ENCODE assay signal across 8 cellular contexts in the genomic region with DNA sequence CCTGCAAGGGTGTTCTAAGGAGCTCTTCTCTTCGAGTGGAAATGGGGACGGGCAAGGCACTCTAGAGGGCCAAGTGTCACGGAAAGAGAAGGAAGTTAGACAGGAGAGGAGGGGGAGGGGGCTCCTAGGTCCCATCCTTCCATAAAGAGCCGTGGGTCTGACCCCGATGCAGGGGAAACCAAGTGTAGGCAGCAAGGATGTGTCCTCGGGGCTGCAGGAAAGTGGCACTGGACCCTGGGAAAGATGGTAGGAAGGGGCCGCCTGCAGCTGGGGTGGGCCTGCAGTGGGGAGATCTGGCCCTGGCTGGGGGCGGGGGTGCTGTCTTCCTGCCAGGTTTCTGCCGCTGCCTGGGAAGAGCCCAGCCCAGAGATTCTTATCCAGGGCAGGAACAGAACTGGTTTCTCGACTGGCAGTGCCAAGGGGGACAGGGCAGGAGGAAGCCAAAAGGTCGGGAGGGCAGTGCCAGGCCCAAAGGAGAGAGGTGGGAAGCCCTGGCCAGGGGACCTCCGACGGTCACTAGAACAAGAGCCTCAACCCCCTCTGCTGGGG. TPM values are rescaled to one million over a fixed set of nuclear protein-coding genes. Genes with fewer than 3 reads are reported as not detected.
DNase-seq lines count a peak whose midpoint lies in the region; ATAC-seq and TF ChIP-seq lines count a peak whose summit lies in the region.
"Had no signal": no experiment of that assay in that cellular context is flagged by ENCODE, and none has a peak within 500 bp of the region (broad histone marks: within the 10 kb centered on the region; RNA-seq: fewer than 3 reads in every experiment).

No MANE protein-coding gene starts in this region.

- DNase-seq in SW480 (ENCODE audit: low spot score) (peak; percentile 21), mesendoderm (no peak), islet precursor cell (no peak), activated gamma-delta T cell (lab: John Stamatoyannopoulos, UW) (no peak)
- DNase-seq: activated T-cell treated with anti-CD3 and anti-CD28 coated beads, Interleukin-2, amount 50 U/mL, for 48 hours; NK-92 treated with Interleukin-12 subunit alpha and Interleukin-12 subunit beta, amount 100 ng/mL, for 24 hours had no signal

- H3K18ac ChIP-seq in mesendoderm (ENCODE audit: low read length): peak overlapping the region; percentile 83

- peak overlapping the region; percentile 92 for H3K56ac ChIP-seq in mesendoderm (ENCODE audit: low read length)

- H3K27me3 ChIP-seq in mesendoderm (ENCODE audit: insufficient read depth, low read length, poor library complexity): no peaks in the 10 kb centered on the region

- H2BK5ac ChIP-seq in mesendoderm (ENCODE audit: low read length): peak overlapping the region; percentile 82

- ATAC-seq in HG03457 (IDR thresholded peaks at IDR 0.05; ENCODE audit: unreplicated experiment): no peak

- no peak overlapping the region for H4K5ac ChIP-seq in mesendoderm (ENCODE audit: low read length)

- no peak for TF ChIP-seq CTCF in C4-2B (conservative IDR thresholded peaks at IDR 0.05)

- H3K4me2 ChIP-seq in mesendoderm (ENCODE audit: low read length): peak overlapping the region; percentile 59

- peak overlapping the region; percentile 68 for H2BK120ac ChIP-seq in mesendoderm (ENCODE audit: low read depth, low read length)

- no peaks in the 10 kb centered on the region for H3K79me2 ChIP-seq in mesendoderm (ENCODE audit: control insufficient read depth, insufficient read depth, low read length)

- H3K36me3 ChIP-seq in mesendoderm (ENCODE audit: control insufficient read depth, insufficient read depth, low read length): no peaks in the 10 kb centered on the region

- peak overlapping the region; percentile 76 for H3K27ac ChIP-seq in C4-2B
- H3K27ac ChIP-seq in mesendoderm (ENCODE audit: low read depth, low read length): peak overlapping the region; percentile 63

- peak overlapping the region; percentile 68 for H3K9ac ChIP-seq in mesendoderm (ENCODE audit: low read length)

- no peak overlapping the region for H4K8ac ChIP-seq in mesendoderm (ENCODE audit: low read depth, low read length)

- WGBS in mesendoderm (ENCODE audit: extremely low coverage, insufficient coverage, low lambda C conversion rate): no CpG with 5 or more reads among the region's 13 CpGs

- no peaks in the 10 kb centered on the region for H3K79me1 ChIP-seq in mesendoderm (ENCODE audit: low read length)

- peaks cover 31% of the 10 kb centered on the region for H3K4me1 ChIP-seq in mesendoderm (ENCODE audit: control insufficient read depth, low read depth, low read length)

- H3K4ac ChIP-seq in mesendoderm (ENCODE audit: low read depth, low read length): peak overlapping the region; percentile 49

- H2AK5ac ChIP-seq in mesendoderm (ENCODE audit: low read length): no peak overlapping the region

- no peak overlapping the region for H2BK15ac ChIP-seq in mesendoderm (replicated peaks; ENCODE audit: low read depth)

- no peak overlapping the region for H3K4me3 ChIP-seq in mesendoderm (ENCODE audit: low read length)

- H3K23ac ChIP-seq in mesendoderm (ENCODE audit: low read length): peak overlapping the region; percentile 94

RNA-seq across cellular contexts. Expression of a gene that starts 12.9 kb away (rescaled TPM):
- polyA plus RNA-seq in mesendoderm (2013, experiment 1 of 2): 52.0 TPM
- polyA plus RNA-seq in mesendoderm (2013, experiment 2 of 2): 49.6 TPM

RNA-seq across cellular contexts. Expression of a gene that starts 15.3 kb away (rescaled TPM):
- 77.7 TPM for polyA plus RNA-seq in mesendoderm (2013, experiment 1 of 2)
- 79.9 TPM for polyA plus RNA-seq in mesendoderm (2013, experiment 2 of 2)

RNA-seq across cellular contexts. Expression of a gene that starts 35.8 kb away (rescaled TPM):
- polyA plus RNA-seq in mesendoderm (2013, experiment 1 of 2): 12.0 TPM
- 11.6 TPM for polyA plus RNA-seq in mesendoderm (2013, experiment 2 of 2)

RNA-seq across cellular contexts. Expression of a gene that starts 36.1 kb away (rescaled TPM):
- 75.9 TPM for polyA plus RNA-seq in mesendoderm (2013, experiment 1 of 2)
- polyA plus RNA-seq in mesendoderm (2013, experiment 2 of 2): 76.2 TPM

RNA-seq across cellular contexts. Expression of a gene that starts 48.4 kb away (rescaled TPM):
- polyA plus RNA-seq in mesendoderm (2013, experiment 1 of 2): 30.0 TPM
- 29.4 TPM for polyA plus RNA-seq in mesendoderm (2013, experiment 2 of 2)
